In genomic region chr6:29749668-29750067, GRCh38 we compare ENCODE assay signal across 9 cellular contexts. TPM values are rescaled to one million over a fixed set of nuclear protein-coding genes. Genes with fewer than 3 reads are reported as not detected.
DNase-seq lines count a peak whose midpoint lies in the region; ATAC-seq and TF ChIP-seq lines count a peak whose summit lies in the region.
"Had no signal": no experiment of that assay in that cellular context is flagged by ENCODE, and none has a peak within 500 bp of the region (broad histone marks: within the 10 kb centered on the region; RNA-seq: fewer than 3 reads in every experiment).

No MANE protein-coding gene starts in this region.

- ATAC-seq in right lobe of liver, result no peak

- no peak for DNase-seq in activated CD4-positive, alpha-beta T cell treated with anti-CD3 and anti-CD28 coated beads, Interleukin-2, amount 10 ng/mL, durations not matched to agents 7 days and 5 days
- DNase-seq in activated CD4-positive, alpha-beta T cell treated with anti-CD3 and anti-CD28 coated beads, Interleukin-2, amount 50 U/mL, for 48 hours, result no peak
- DNase-seq in right lobe of liver (no peak), caudate nucleus (lab: John Stamatoyannopoulos, UW) (no peak), NOMO-1 treated with DMSO at 0.1 percent for 48 hours (lab: John Stamatoyannopoulos, UW; ENCODE audit: unreplicated experiment) (no peak), GF-D8 (lab: John Stamatoyannopoulos, UW) (no peak)
- DNase-seq: NCI-H1436 treated with DMSO at 0.1 percent for 48 hours had no signal

- H3K27me3 ChIP-seq in right lobe of liver, result no peaks in the 10 kb centered on the region
- peaks cover 0 to 3% (median 0%) of the 10 kb centered on the region in 5 donors for H3K27me3 ChIP-seq in subcutaneous abdominal adipose tissue (ENCODE audit: control insufficient read depth in 5 of 5, insufficient read depth in 4 of 5, low read length in 5 of 5)

- POLR2A ChIA-PET in activated CD4-positive, alpha-beta T cell treated with anti-CD3 and anti-CD28 coated beads, Interleukin-2, amount 10 ng/mL, durations not matched to agents 7 days and 5 days (lab: Charles Lee), result interaction anchor here (0.6 to 0.7 kb wide), 2 partner anchors 11 to 40 kb away, joined by 5 read pairs; no protein-coding TSS in a partner anchor

- H3K36me3 Mint-ChIP-seq in activated CD4-positive, alpha-beta T cell treated with anti-CD3 and anti-CD28 coated beads, Interleukin-2, amount 10 ng/mL, durations not matched to agents 7 days and 5 days (ENCODE audit: low read depth), result peaks cover 25% of the 10 kb centered on the region
- peaks cover 2% of the 10 kb centered on the region for H3K36me3 Mint-ChIP-seq in activated naive CD8-positive, alpha-beta T cell

- WGBS in right lobe of liver (ENCODE audit: insufficient coverage, low coverage, low lambda C conversion rate, missing lambda C conversion rate), result 55% methylated on average over 5 of the region's 5 CpGs

- peaks cover 65% of the 10 kb centered on the region for H3K4me1 Mint-ChIP-seq in activated CD4-positive, alpha-beta T cell treated with anti-CD3 and anti-CD28 coated beads, Interleukin-2, amount 10 ng/mL, durations not matched to agents 7 days and 5 days
- H3K4me1 Mint-ChIP-seq in activated naive CD8-positive, alpha-beta T cell (ENCODE audit: low read depth), result peaks cover 41% of the 10 kb centered on the region

- TF ChIP-seq POLR2A in right lobe of liver (IDR thresholded peaks at IDR 0.05), result no peak

- no peak overlapping the region for H3K4me3 ChIP-seq in right lobe of liver
- peak overlapping the region; percentile 44 to 84 (median 78) for H3K4me3 ChIP-seq in subcutaneous abdominal adipose tissue (ENCODE audit: low read depth in 1 of 5, low read length in 5 of 5)

- peak overlapping the region; percentile 96 for H3K27ac Mint-ChIP-seq in activated CD4-positive, alpha-beta T cell treated with anti-CD3 and anti-CD28 coated beads, Interleukin-2, amount 10 ng/mL, durations not matched to agents 7 days and 5 days
- H3K27ac Mint-ChIP-seq in activated naive CD8-positive, alpha-beta T cell, result peak overlapping the region; percentile 73

- intact Hi-C loops in right lobe of liver (cut with DNase I), result no loop called here

- TF ChIP-seq CTCF in right lobe of liver (IDR thresholded peaks at IDR 0.05), result no peak

- H3K4me1 ChIP-seq in right lobe of liver (peaks cover 0 to 6% (median 3%) of the 10 kb centered on the region in 4 donors), subcutaneous abdominal adipose tissue (ENCODE audit: control insufficient read depth in 5 of 5, insufficient read depth in 5 of 5, low read length in 5 of 5) (peaks cover 0 to 36% (median 34%) of the 10 kb centered on the region in 5 donors)

- H3K36me3 ChIP-seq in right lobe of liver, result no peaks in the 10 kb centered on the region
- peaks cover 0 to 5% (median 0%) of the 10 kb centered on the region in 5 donors for H3K36me3 ChIP-seq in subcutaneous abdominal adipose tissue (ENCODE audit: control insufficient read depth in 5 of 5, insufficient read depth in 5 of 5, low read length in 5 of 5)

- no peaks in the 10 kb centered on the region for H3K9me3 Mint-ChIP-seq in activated CD4-positive, alpha-beta T cell treated with anti-CD3 and anti-CD28 coated beads, Interleukin-2, amount 10 ng/mL, durations not matched to agents 7 days and 5 days
- H3K9me3 Mint-ChIP-seq in activated naive CD8-positive, alpha-beta T cell (ENCODE audit: low read depth), result no peaks in the 10 kb centered on the region

- H3K27me3 Mint-ChIP-seq in activated CD4-positive, alpha-beta T cell treated with anti-CD3 and anti-CD28 coated beads, Interleukin-2, amount 10 ng/mL, durations not matched to agents 7 days and 5 days, result no peaks in the 10 kb centered on the region
- H3K27me3 Mint-ChIP-seq in activated naive CD8-positive, alpha-beta T cell, result no peaks in the 10 kb centered on the region

- H3K4me3 Mint-ChIP-seq in activated CD4-positive, alpha-beta T cell treated with anti-CD3 and anti-CD28 coated beads, Interleukin-2, amount 10 ng/mL, durations not matched to agents 7 days and 5 days, result peak overlapping the region; percentile 99
- peak overlapping the region; percentile 93 for H3K4me3 Mint-ChIP-seq in activated naive CD8-positive, alpha-beta T cell

- peak overlapping the region in 2 of 5 donors; percentile 46 to 56 for H3K9ac ChIP-seq in subcutaneous abdominal adipose tissue (ENCODE audit: low read length in 5 of 5)

- H3K9me3 ChIP-seq in right lobe of liver (no peaks in the 10 kb centered on the region), subcutaneous abdominal adipose tissue (ENCODE audit: control insufficient read depth in 5 of 5, low read length in 5 of 5) (no peaks in the 10 kb centered on the region)

- H3K27ac ChIP-seq in right lobe of liver, result peak overlapping the region; percentile 64 to 72 (median 65)
- no peak overlapping the region for H3K27ac ChIP-seq in subcutaneous abdominal adipose tissue (ENCODE audit: low read depth, low read length)
- no peak overlapping the region for H3K27ac ChIP-seq in caudate nucleus (ENCODE audit: low read depth, low read length)

- CTCF ChIA-PET in activated CD4-positive, alpha-beta T cell treated with anti-CD3 and anti-CD28 coated beads, Interleukin-2, amount 10 ng/mL, durations not matched to agents 7 days and 5 days (lab: Charles Lee), result interaction anchor here (0.7 to 2.9 kb wide), 5 partner anchors 13 to 100 kb away, joined by 3 to 18 read pairs (median 4); no protein-coding TSS in a partner anchor

RNA-seq across cellular contexts. Expression of gene HLA-F, which starts 26.4 kb away (rescaled TPM):
- total RNA-seq in activated CD4-positive, alpha-beta T cell treated with anti-CD3 and anti-CD28 coated beads, Interleukin-2, amount 10 ng/mL, durations not matched to agents 7 days and 5 days, result 100 to 1,000 TPM; 315 to 372 TPM
- total RNA-seq in right lobe of liver, result 10 to 100 TPM in 5 of 6 experiments, 1 to 10 TPM in 1; 9.8 to 41.3 (median 26.4) TPM

Comparison
In these comparisons a context has a peak if more than half of its experiments do, and no peak if none do; other contexts are left out.
1. H3K27ac ChIP-seq: peak in right lobe of liver (3 of 3); none in subcutaneous abdominal adipose tissue (single experiment) and caudate nucleus (single experiment).
2. H3K4me3 ChIP-seq: peak in subcutaneous abdominal adipose tissue (5 of 5); none in right lobe of liver (0 of 3).
3. RNA of gene HLA-F, which starts 26.4 kb away (total RNA-seq): 315 to 372 TPM in activated CD4-positive, alpha-beta T cell treated with anti-CD3 and anti-CD28 coated beads, Interleukin-2, amount 10 ng/mL, durations not matched to agents 7 days and 5 days; 9.8 to 41.3 TPM in right lobe of liver; every median in the first group is over 4 times any median in the second.